ENCODE assay signal across 10 cellular contexts in genomic region chr6:139133272-139133671, GRCh38. TPM values are rescaled to one million over a fixed set of nuclear protein-coding genes. Genes with fewer than 3 reads are reported as not detected.
DNase-seq lines count a peak whose midpoint lies in the region; ATAC-seq and TF ChIP-seq lines count a peak whose summit lies in the region.
"Had no signal": no experiment of that assay in that cellular context is flagged by ENCODE, and none has a peak within 500 bp of the region (broad histone marks: within the 10 kb centered on the region; RNA-seq: fewer than 3 reads in every experiment).

No MANE protein-coding gene starts in this region.

- peak overlapping the region; percentile 62 for H3K27ac ChIP-seq in thymus (ENCODE audit: low read depth)

- H3K9me3 ChIP-seq in thymus (ENCODE audit: control insufficient read depth) = no peaks in the 10 kb centered on the region

- H3K4me3 Mint-ChIP-seq in activated T-cell treated with anti-CD3 and anti-CD28 coated beads, Interleukin-2, amount 50 U/mL, for 4 hours = peak overlapping the region; percentile 63
- H3K4me3 Mint-ChIP-seq: endodermal cell had no signal

- 87% methylated on average over 8 of the region's 8 CpGs for WGBS in thymus

- no peaks in the 10 kb centered on the region for H3K27me3 ChIP-seq in thymus (ENCODE audit: control insufficient read depth, insufficient read depth)

- H3K4me1 Mint-ChIP-seq in activated T-cell treated with anti-CD3 and anti-CD28 coated beads, Interleukin-2, amount 50 U/mL, for 4 hours (ENCODE audit: low read depth) = peaks cover 61% of the 10 kb centered on the region

- ATAC-seq in activated T-cell treated with anti-CD3 and anti-CD28 coated beads, Interleukin-2, amount 50 U/mL, for 4 hours = no peak
- peak; percentile 25 for ATAC-seq in SK-N-SH treated with all-trans-retinoic acid at 6 μM for 48 hours
- ATAC-seq in HG02678 (IDR thresholded peaks at IDR 0.05; ENCODE audit: unreplicated experiment) = no peak

- peaks cover 8% of the 10 kb centered on the region for H3K4me1 ChIP-seq in thymus (ENCODE audit: control insufficient read depth, insufficient read depth, low read length)

- H3K36me3 Mint-ChIP-seq in activated T-cell treated with anti-CD3 and anti-CD28 coated beads, Interleukin-2, amount 50 U/mL, for 4 hours (ENCODE audit: insufficient read depth) = peaks cover 17% of the 10 kb centered on the region

- DNase-seq in activated T-cell treated with anti-CD3 and anti-CD28 coated beads, Interleukin-2, amount 50 U/mL, for 4 hours = no peak
- DNase-seq in activated T-cell treated with anti-CD3 and anti-CD28 coated beads, Interleukin-2, amount 50 U/mL, for 1 hour = no peak
- DNase-seq in germinal center (ENCODE audit: low spot score) = peak; percentile 26
- DNase-seq in GM19240 (ENCODE audit: insufficient read length, low spot score) = no peak
- DNase-seq in HuH-7 (ENCODE audit: low spot score) = no peak
- DNase-seq: endodermal cell, KG1 had no signal

- H3K36me3 ChIP-seq in thymus (ENCODE audit: control insufficient read depth, insufficient read depth) = no peaks in the 10 kb centered on the region

- H3K27me3 Mint-ChIP-seq in activated T-cell treated with anti-CD3 and anti-CD28 coated beads, Interleukin-2, amount 50 U/mL, for 4 hours (ENCODE audit: low read depth) = no peaks in the 10 kb centered on the region

- H3K9me3 Mint-ChIP-seq in activated T-cell treated with anti-CD3 and anti-CD28 coated beads, Interleukin-2, amount 50 U/mL, for 4 hours = no peaks in the 10 kb centered on the region
- H3K9me3 Mint-ChIP-seq: endodermal cell had no signal

- no peak overlapping the region for H3K4me3 ChIP-seq in thymus (ENCODE audit: low read length)

TF ChIP-seq in SK-N-SH treated with all-trans-retinoic acid at 6 μM for 48 hours, 23 proteins besides CTCF, POLR2A, EP300 and RAD21:
- TF ChIP-seq CREB5 (CRISPR knock-in tag; IDR thresholded peaks at IDR 0.05; ENCODE audit: low read depth) (no peak), SNAI2 (CRISPR knock-in tag; IDR thresholded peaks at IDR 0.05) (no peak), PATZ1 (CRISPR knock-in tag; IDR thresholded peaks at IDR 0.05; ENCODE audit: borderline replicate concordance) (no peak), ZFP30 (CRISPR knock-in tag; IDR thresholded peaks at IDR 0.05) (no peak), ZNF565 (CRISPR knock-in tag; conservative IDR thresholded peaks at IDR 0.05; ENCODE audit: low read depth) (no peak), ISL1 (CRISPR knock-in tag; IDR thresholded peaks at IDR 0.05) (no peak), CSRNP3 (CRISPR knock-in tag; IDR thresholded peaks at IDR 0.05) (no peak), ARNTL (CRISPR knock-in tag; IDR thresholded peaks at IDR 0.05; ENCODE audit: borderline replicate concordance, low read depth) (no peak), ESRRG (CRISPR knock-in tag; IDR thresholded peaks at IDR 0.05) (no peak)

RNA-seq across cellular contexts. Expression of gene HECA, which starts 1.6 kb away (rescaled TPM):
- total RNA-seq in activated T-cell treated with anti-CD3 and anti-CD28 coated beads, Interleukin-2, amount 50 U/mL, for 4 hours = 10 to 100 TPM; 54.4 to 65.7 (median 57.5) TPM
- 36.0 TPM for polyA plus RNA-seq in thymus
